Comparison of ENCODE assay signal across 16 cellular contexts in genomic region chr16:81562174-81562849, GRCh38.
DNase-seq lines count a peak whose midpoint lies in the region; ATAC-seq, FAIRE-seq and TF ChIP-seq lines count a peak whose summit lies in the region.
"Had no signal": no experiment of that assay in that cellular context is flagged by ENCODE, and none has a peak within 500 bp of the region (broad histone marks: within the 10 kb centered on the region; RNA-seq: fewer than 3 reads in every experiment).

No MANE protein-coding gene starts in this region.

- H3K9me2 ChIP-seq in HCT116 (ENCODE audit: insufficient read depth): no peaks in the 10 kb centered on the region

- H3K9me3 ChIP-seq in A549 (no peaks in the 10 kb centered on the region), HCT116 (ENCODE audit: control insufficient read depth in 1 of 2, insufficient read depth in 1 of 2, low read depth in 1 of 2, low read length in 2 of 2) (no peaks in the 10 kb centered on the region), endodermal cell (ENCODE audit: control insufficient read depth, low read length) (no peaks in the 10 kb centered on the region), right lobe of liver (no peaks in the 10 kb centered on the region), ascending aorta (no peaks in the 10 kb centered on the region)

- peaks cover 4% of the 10 kb centered on the region for H3K36me3 Mint-ChIP-seq in endodermal cell (ENCODE audit: low read depth)
- no peaks in the 10 kb centered on the region for H3K36me3 Mint-ChIP-seq in activated T-cell treated with anti-CD3 and anti-CD28 coated beads, Interleukin-2, amount 50 U/mL, for 72 hours (ENCODE audit: insufficient read depth in 2 of 2)

- TF ChIP-seq RAD21 in A549 (conservative IDR thresholded peaks at IDR 0.05 in 1 of 2, IDR thresholded peaks at IDR 0.05 in 1 of 2) (no peak), HCT116 (IDR thresholded peaks at IDR 0.05; ENCODE audit: low read depth) (no peak)

- no peak for TF ChIP-seq POLR2A in A549 (IDR thresholded peaks at IDR 0.05; ENCODE audit: low read length)
- TF ChIP-seq POLR2A in HCT116 (IDR thresholded peaks at IDR 0.05; ENCODE audit: borderline replicate concordance, extremely low read depth, insufficient read depth, insufficient read length): no peak
- TF ChIP-seq POLR2A in right lobe of liver (IDR thresholded peaks at IDR 0.05): no peak

- no peaks in the 10 kb centered on the region for H3K27me3 ChIP-seq in HCT116 (ENCODE audit: insufficient read depth, low read length)
- no peaks in the 10 kb centered on the region for H3K27me3 ChIP-seq in endodermal cell (ENCODE audit: control insufficient read depth, insufficient read depth, low read length, poor library complexity, severe bottlenecking)
- H3K27me3 ChIP-seq in right lobe of liver: no peaks in the 10 kb centered on the region
- no peaks in the 10 kb centered on the region for H3K27me3 ChIP-seq in ascending aorta

- no TSS peak for BruUV-seq in HCT116 (replicated peaks; lab: Mats Ljungman, UMichigan)

- RAD21 ChIA-PET in HCT116 (lab: Charles Lee; ENCODE audit: low non-redundant PET in 1 of 2, low total read pairs in 2 of 2, uncharacterized antibody in 2 of 2, unreplicated experiment in 2 of 2): no interaction called here

- no peaks in the 10 kb centered on the region for H3K9me3 Mint-ChIP-seq in endodermal cell
- H3K9me3 Mint-ChIP-seq in activated T-cell treated with anti-CD3 and anti-CD28 coated beads, Interleukin-2, amount 50 U/mL, for 72 hours: no peaks in the 10 kb centered on the region
- H3K9me3 Mint-ChIP-seq: CD4-positive, alpha-beta T cell had no signal

- H3K4me2 ChIP-seq in A549: peak overlapping the region; percentile 35; the same call in 1 of the 3 replicates
- 0 out of 2 replicates have a peak overlapping the region, but pooled peaks have one; percentile 70 for H3K4me2 ChIP-seq in HCT116 (ENCODE audit: low read length)

- intact Hi-C loops in HCT116 (cut with micrococcal nuclease): no loop called here
- intact Hi-C loops in right lobe of liver (cut with DNase I): no loop called here
- intact Hi-C loops in left colon (cut with DNase I, micrococcal nuclease): no loop called here
- intact Hi-C loops in ascending aorta (cut with DNase I): no loop called here

- CTCF ChIA-PET in A549 (lab: Yijun Ruan, JAX) (interaction anchor here (1.2 to 2.1 kb wide), 4 partner anchors 7 to 168 kb away, joined by 3 to 9 read pairs (median 6); no protein-coding TSS in a partner anchor), HCT116 (lab: Charles Lee) (no interaction called here)

- H3K36me3 ChIP-seq in HCT116 (ENCODE audit: control insufficient read depth in 1 of 2, insufficient read depth in 2 of 2, low read length in 2 of 2) (peaks cover 0 to 4% of the 10 kb centered on the region in 2 experiments; a peak in 1 of 4 replicates), endodermal cell (ENCODE audit: control insufficient read depth, insufficient read depth, low read length) (peaks cover 4% of the 10 kb centered on the region), right lobe of liver (no peaks in the 10 kb centered on the region), ascending aorta (no peaks in the 10 kb centered on the region)

- peak overlapping the region; percentile 2 for H3K27ac Mint-ChIP-seq in endodermal cell
- no peak overlapping the region for H3K27ac Mint-ChIP-seq in activated T-cell treated with anti-CD3 and anti-CD28 coated beads, Interleukin-2, amount 50 U/mL, for 72 hours
- H3K27ac Mint-ChIP-seq: B cell; CD4-positive, alpha-beta T cell had no signal

- DNase-seq in A549 (ENCODE audit: low read depth in 1 of 2, low spot score in 1 of 2): no peak
- no peak for DNase-seq in HCT116 (ENCODE audit: low read depth, low spot score)
- no peak for DNase-seq in endodermal cell
- DNase-seq in right lobe of liver: peak; percentile 39 to 65 (median 60)
- no peak for DNase-seq in activated T-cell treated with anti-CD3 and anti-CD28 coated beads, Interleukin-2, amount 50 U/mL, for 72 hours
- DNase-seq in left colon: no peak
- no peak for DNase-seq in ascending aorta (ENCODE audit: low spot score in 2 of 2)
- DNase-seq: Calu3; CD4-positive, alpha-beta T cell; HCEC 1CT; NCI-H1105 treated with DMSO at 0.1 percent for 48 hours; NCI-H187; NCI-H82; SW 1271 had no signal

- FAIRE-seq in A549 (lab: Jason Lieb, UNC): no peak
- FAIRE-seq: RCC 7860 had no signal

- H3K27me3 Mint-ChIP-seq in endodermal cell (ENCODE audit: insufficient read depth): no peaks in the 10 kb centered on the region
- no peaks in the 10 kb centered on the region for H3K27me3 Mint-ChIP-seq in activated T-cell treated with anti-CD3 and anti-CD28 coated beads, Interleukin-2, amount 50 U/mL, for 72 hours (ENCODE audit: low read depth)
- H3K27me3 Mint-ChIP-seq: B cell; CD4-positive, alpha-beta T cell had no signal

- H3K9ac ChIP-seq in HCT116 (ENCODE audit: low read length) (no peak overlapping the region), endodermal cell (ENCODE audit: extremely low read depth, low read length, poor library complexity, severe bottlenecking) (no peak overlapping the region)

- TF ChIP-seq CTCF in A549 (IDR thresholded peaks at IDR 0.05) (no peak), HCT116 (IDR thresholded peaks at IDR 0.05 in 2 of 3, conservative IDR thresholded peaks at IDR 0.05 in 1 of 3; ENCODE audit: borderline replicate concordance in 1 of 3, insufficient read depth in 1 of 3, low read depth in 2 of 3, low read length in 2 of 3) (no peak), endodermal cell (conservative IDR thresholded peaks at IDR 0.05) (no peak), right lobe of liver (IDR thresholded peaks at IDR 0.05) (no peak), ascending aorta (IDR thresholded peaks at IDR 0.05) (no peak)

- peak overlapping the region; percentile 32 to 63; a peak in 5 of 6 replicates for H3K27ac ChIP-seq in A549
- no peak overlapping the region for H3K27ac ChIP-seq in HCT116 (ENCODE audit: low read depth, low read length)
- H3K27ac ChIP-seq in endodermal cell (ENCODE audit: low read depth, low read length): no peak overlapping the region
- H3K27ac ChIP-seq in right lobe of liver: no peak overlapping the region
- no peak overlapping the region for H3K27ac ChIP-seq in ascending aorta

- H3K4me1 ChIP-seq in A549: peaks cover 93% of the 10 kb centered on the region
- H3K4me1 ChIP-seq in HCT116 (ENCODE audit: control insufficient read depth in 1 of 2, insufficient read depth in 2 of 2, low read length in 2 of 2): peaks cover 31 to 65% of the 10 kb centered on the region in 2 experiments
- H3K4me1 ChIP-seq in endodermal cell (ENCODE audit: control insufficient read depth, insufficient read depth, low read length): peaks cover 14% of the 10 kb centered on the region
- H3K4me1 ChIP-seq in right lobe of liver: peaks cover 0 to 12% (median 0%) of the 10 kb centered on the region in 4 donors
- no peaks in the 10 kb centered on the region for H3K4me1 ChIP-seq in ascending aorta

- ATAC-seq in A549 (no peak; a peak in 1 of 6 replicates), HCT116 (no peak), right lobe of liver (peak; percentile 18 to 35 (median 19)), left colon (no peak)
- ATAC-seq in activated T-cell treated with anti-CD3 and anti-CD28 coated beads, Interleukin-2, amount 50 U/mL, for 72 hours (replicated peaks in 1 of 2): no peak

- no peak overlapping the region for H3K4me3 Mint-ChIP-seq in endodermal cell
- H3K4me3 Mint-ChIP-seq in activated T-cell treated with anti-CD3 and anti-CD28 coated beads, Interleukin-2, amount 50 U/mL, for 72 hours: no peak overlapping the region
- H3K4me3 Mint-ChIP-seq: B cell; CD4-positive, alpha-beta T cell had no signal

- H4K20me1 ChIP-seq in HCT116 (ENCODE audit: insufficient read depth): no peaks in the 10 kb centered on the region

- WGBS in A549 (ENCODE audit: missing lambda C conversion rate): 70% methylated on average over 8 of the region's 8 CpGs
- 95 to 100% methylated on average over 6 to 8 of the region's 8 CpGs for WGBS in endodermal cell (ENCODE audit: insufficient coverage in 1 of 2, insufficient read length in 1 of 2), 2 experiments
- WGBS in right lobe of liver (ENCODE audit: insufficient coverage, low coverage, low lambda C conversion rate, missing lambda C conversion rate): 45% methylated on average over 3 of the region's 8 CpGs

- H2AFZ ChIP-seq in HCT116 (ENCODE audit: low read depth, low read length, poor library complexity, severe bottlenecking): no peak overlapping the region

- TF ChIP-seq EP300 in A549 (IDR thresholded peaks at IDR 0.05): no peak

- POLR2A ChIA-PET in A549 (lab: Yijun Ruan, JAX) (no interaction called here), HCT116 (lab: Charles Lee) (no interaction called here)

- H3K79me2 ChIP-seq in HCT116 (ENCODE audit: insufficient read depth, low read length): peaks cover 95% of the 10 kb centered on the region

- H3K4me3 ChIP-seq in A549: no peak overlapping the region
- no peak overlapping the region for H3K4me3 ChIP-seq in HCT116 (replicated peaks in 1 of 2; ENCODE audit: low read depth in 1 of 2, low read length in 2 of 2)
- H3K4me3 ChIP-seq in endodermal cell (ENCODE audit: low read length): no peak overlapping the region
- no peak overlapping the region for H3K4me3 ChIP-seq in right lobe of liver
- H3K4me3 ChIP-seq in ascending aorta: no peak overlapping the region

- H3K4me1 Mint-ChIP-seq in endodermal cell: peaks cover 30% of the 10 kb centered on the region
- H3K4me1 Mint-ChIP-seq in activated T-cell treated with anti-CD3 and anti-CD28 coated beads, Interleukin-2, amount 50 U/mL, for 72 hours (ENCODE audit: low read depth): peaks cover 21% of the 10 kb centered on the region

TF ChIP-seq in A549, 52 proteins besides CTCF, POLR2A, EP300 and RAD21:
- TF ChIP-seq MAX (IDR thresholded peaks at IDR 0.05) (peak; percentile 32; the same call in 1 of the 2 replicates), FOSL2 (IDR thresholded peaks at IDR 0.05) (no peak), FOSL2 (CRISPR knock-in tag; IDR thresholded peaks at IDR 0.05) (no peak), MAFK (IDR thresholded peaks at IDR 0.05; ENCODE audit: partially characterized antibody) (peak; percentile 87)

TF ChIP-seq in HCT116, 20 proteins besides CTCF, POLR2A, EP300 and RAD21 (continues in another document):
- TF ChIP-seq EZH2phosphoT487 (IDR thresholded peaks at IDR 0.05; ENCODE audit: borderline replicate concordance): no peak
- no peak for TF ChIP-seq SRF (IDR thresholded peaks at IDR 0.05; ENCODE audit: low read depth)
- no peak for TF ChIP-seq ELF1 (IDR thresholded peaks at IDR 0.05; ENCODE audit: borderline replicate concordance, low read depth)
- no peak for TF ChIP-seq POLR2AphosphoS5 (IDR thresholded peaks at IDR 0.05; ENCODE audit: low read depth, low read length)
- no peak for TF ChIP-seq CEBPB (IDR thresholded peaks at IDR 0.05; ENCODE audit: low read depth)
- TF ChIP-seq SIN3A (IDR thresholded peaks at IDR 0.05; ENCODE audit: low read depth): no peak
- TF ChIP-seq ZNF274 (IDR thresholded peaks at IDR 0.05; ENCODE audit: low read depth, low read length): no peak
- no peak for TF ChIP-seq MAX (IDR thresholded peaks at IDR 0.05)

Comparison
In these comparisons a context has a peak if more than half of its experiments do, and no peak if none do; other contexts are left out.
1. ATAC-seq: peak in right lobe of liver (4 of 4); none in A549 (0 of 2), HCT116 (single experiment), activated T-cell treated with anti-CD3 and anti-CD28 coated beads, Interleukin-2, amount 50 U/mL, for 72 hours (0 of 2) and left colon (single experiment).
2. DNase-seq: peak in right lobe of liver (3 of 3); none in A549 (0 of 2), HCT116 (single experiment), endodermal cell (single experiment), activated T-cell treated with anti-CD3 and anti-CD28 coated beads, Interleukin-2, amount 50 U/mL, for 72 hours (0 of 2), left colon (0 of 2) and ascending aorta (0 of 2).
3. H3K27ac ChIP-seq: peak in A549 (2 of 2); none in HCT116 (single experiment), endodermal cell (single experiment), right lobe of liver (0 of 3) and ascending aorta (0 of 2).
4. Of the 6 proteins assayed by ChIP-seq in both A549 and HCT116: peak only in A549: MAX; only in HCT116: none; in both: none; in neither: 5.